In genomic region chr12:102814691-102815367, GRCh38 we compare ENCODE assay signal across 20 cellular contexts.
A peak's percentile ranks its signal among the peaks of the same experiment; 100 is the strongest.
DNase-seq lines count a peak whose midpoint lies in the region; ATAC-seq, FAIRE-seq and TF ChIP-seq lines count a peak whose summit lies in the region.
"Had no signal": no experiment of that assay in that cellular context is flagged by ENCODE, and none has a peak within 500 bp of the region (broad histone marks: within the 10 kb centered on the region; RNA-seq: fewer than 3 reads in every experiment).

No MANE protein-coding gene starts in this region.

- ATAC-seq in HepG2 (no peak), omental fat pad (ENCODE audit: low FRiP score) (peak; percentile 88), GM18511 (IDR thresholded peaks at IDR 0.05; ENCODE audit: unreplicated experiment) (no peak), GM18519 (IDR thresholded peaks at IDR 0.05; ENCODE audit: low FRiP score, unreplicated experiment) (no peak)

- POLR2A ChIA-PET in HepG2 (lab: Yijun Ruan, JAX): no interaction called here

- H3K36me3 ChIP-seq in liver (ENCODE audit: control insufficient read depth in 4 of 4, insufficient read depth in 3 of 4, low read depth in 1 of 4, low read length in 3 of 4): no peaks in the 10 kb centered on the region
- H3K36me3 ChIP-seq in HepG2 (replicated peaks in 1 of 2; ENCODE audit: control insufficient read depth in 1 of 2, insufficient read depth in 2 of 2, low read length in 2 of 2): no peaks in the 10 kb centered on the region
- no peaks in the 10 kb centered on the region for H3K36me3 ChIP-seq in testis (ENCODE audit: low read depth, missing control alignments)
- H3K36me3 ChIP-seq: BE2C, HAP-1 had no signal

- H3K9ac ChIP-seq in liver (ENCODE audit: low read depth in 1 of 2, low read length in 2 of 2): no peak overlapping the region
- H3K9ac ChIP-seq in HepG2 (ENCODE audit: insufficient read depth, low read depth, low read length): no peak overlapping the region

- in situ Hi-C loops in HepG2 (cut with HindIII; ENCODE audit: extremely low pct_ligation_motif_present, low pct_unique_long_range_greater_than_20kb): no loop called here

- BruUV-seq in HepG2 (replicated peaks; lab: Mats Ljungman, UMichigan): no TSS peak

- no peak overlapping the region for H2AFZ ChIP-seq in HepG2 (ENCODE audit: low read length)

- TF ChIP-seq CTCF in liver (IDR thresholded peaks at IDR 0.05; ENCODE audit: low read depth, low read length, missing input control): no peak
- TF ChIP-seq CTCF in HepG2 (CRISPR knock-in tag; IDR thresholded peaks at IDR 0.05): no peak
- TF ChIP-seq CTCF in omental fat pad (IDR thresholded peaks at IDR 0.05): no peak
- TF ChIP-seq CTCF in testis (IDR thresholded peaks at IDR 0.05): no peak

- H3K9me3 ChIP-seq in liver (ENCODE audit: control insufficient read depth in 4 of 4, low read length in 3 of 4) (no peaks in the 10 kb centered on the region), HepG2 (ENCODE audit: low read length) (no peaks in the 10 kb centered on the region), testis (no peaks in the 10 kb centered on the region)
- H3K9me3 ChIP-seq: BE2C, HAP-1 had no signal

- H3K4me3 ChIP-seq in liver (ENCODE audit: low read depth in 1 of 3, low read length in 3 of 3): no peak overlapping the region
- no peak overlapping the region for H3K4me3 ChIP-seq in HepG2 (replicated peaks in 1 of 3; ENCODE audit: insufficient read depth in 1 of 3, low read depth in 2 of 3, low read length in 3 of 3)
- no peak overlapping the region for H3K4me3 ChIP-seq in testis
- H3K4me3 ChIP-seq: HAP-1 had no signal

- no peak overlapping the region for H3K27ac ChIP-seq in liver (ENCODE audit: low read depth in 1 of 2, low read length in 2 of 2)
- no peak overlapping the region for H3K27ac ChIP-seq in HepG2 (ENCODE audit: extremely low read length, insufficient read depth, low read length)
- H3K27ac ChIP-seq in testis: peak overlapping the region in 1 of 2 donors; percentile 3
- H3K27ac ChIP-seq: C4-2B had no signal

- H4K20me1 ChIP-seq in HepG2 (ENCODE audit: insufficient read depth, low read length): no peaks in the 10 kb centered on the region

- WGBS in liver: 85% methylated on average over 2 of the region's 2 CpGs
- WGBS in HepG2 (ENCODE audit: low lambda C conversion rate): 28% methylated on average over 2 of the region's 2 CpGs
- WGBS in testis, 2 donors: 50 to 53% methylated on average over 2 of the region's 2 CpGs

- no peaks in the 10 kb centered on the region for H3K27me3 ChIP-seq in liver (ENCODE audit: control insufficient read depth in 4 of 4, insufficient read depth in 4 of 4, low read length in 3 of 4)
- no peaks in the 10 kb centered on the region for H3K27me3 ChIP-seq in HepG2 (ENCODE audit: control insufficient read depth in 1 of 2, insufficient read depth in 2 of 2, low read length in 2 of 2)
- no peaks in the 10 kb centered on the region for H3K27me3 ChIP-seq in testis

- intact Hi-C loops in HepG2 (cut with micrococcal nuclease; ENCODE audit: unreplicated experiment) (no loop called here), testis (cut with DNase I; ENCODE audit: low total_unique reads) (no loop called here)

- H3K4me1 ChIP-seq in liver (ENCODE audit: control insufficient read depth in 4 of 4, insufficient read depth in 4 of 4, low read length in 3 of 4): no peaks in the 10 kb centered on the region
- H3K4me1 ChIP-seq in HepG2 (ENCODE audit: insufficient read depth, low read length): no peaks in the 10 kb centered on the region
- H3K4me1 ChIP-seq in testis: peaks cover 4% of the 10 kb centered on the region
- H3K4me1 ChIP-seq: BE2C, HAP-1 had no signal

- TF ChIP-seq RAD21 in liver (IDR thresholded peaks at IDR 0.05): no peak
- no peak for TF ChIP-seq RAD21 in HepG2 (CRISPR knock-in tag; IDR thresholded peaks at IDR 0.05)

- H3K79me2 ChIP-seq in HepG2 (ENCODE audit: insufficient read depth, low read length): no peaks in the 10 kb centered on the region

- no peak for FAIRE-seq in HepG2 (lab: Jason Lieb, UNC)
- FAIRE-seq: D721Med, G401.6, GM12891, GM19239, HTR-8/SVneo had no signal

- TF ChIP-seq POLR2A in HepG2 (IDR thresholded peaks at IDR 0.05; ENCODE audit: insufficient read depth in 1 of 2, low read depth in 2 of 2, low read length in 2 of 2) (no peak), testis (IDR thresholded peaks at IDR 0.05) (no peak), erythroblast (IDR thresholded peaks at IDR 0.05; ENCODE audit: low read length) (no peak)

- H3K4me2 ChIP-seq in HepG2 (ENCODE audit: low read depth, low read length): no peak overlapping the region

- CTCF ChIA-PET in HepG2 (lab: Yijun Ruan, JAX; ENCODE audit: low intra/inter-chr PET ratio, low total read pairs): no interaction called here

- no peak for DNase-seq in HepG2 (ENCODE audit: low spot score)
- no peak for DNase-seq in omental fat pad (ENCODE audit: low spot score)
- DNase-seq in testis: peak; percentile 46
- DNase-seq in erythroblast (lab: John Stamatoyannopoulos, UW): no peak
- DNase-seq: BE2C; CD4-positive, alpha-beta memory T cell; DMS153; DMS79 treated with DMSO at 0.1 percent for 48 hours; EL; GOT3 had no signal

- TF ChIP-seq EP300 in HepG2 (IDR thresholded peaks at IDR 0.05; ENCODE audit: low read depth in 2 of 2, low read length in 2 of 2) (no peak), HepG2 (CRISPR knock-in tag; IDR thresholded peaks at IDR 0.05; ENCODE audit: borderline replicate concordance) (no peak)

TF ChIP-seq in liver, 16 proteins besides CTCF, POLR2A, EP300 and RAD21:
- TF ChIP-seq NR2F2 (IDR thresholded peaks at IDR 0.05): peak; percentile 40
- TF ChIP-seq MAX (IDR thresholded peaks at IDR 0.05): no peak

TF ChIP-seq in HepG2, 621 proteins besides CTCF, POLR2A, EP300 and RAD21:
- TF ChIP-seq ZSCAN25 (CRISPR knock-in tag; IDR thresholded peaks at IDR 0.05) (no peak), THRA (CRISPR knock-in tag; IDR thresholded peaks at IDR 0.05; ENCODE audit: borderline replicate concordance) (no peak), RNF2 (conservative IDR thresholded peaks at IDR 0.05; ENCODE audit: low read depth) (no peak), SRSF9 (IDR thresholded peaks at IDR 0.05; ENCODE audit: borderline replicate concordance, insufficient read depth, low read depth, low read length, poor library complexity, severe bottlenecking) (no peak), NR0B2 (CRISPR knock-in tag; IDR thresholded peaks at IDR 0.05) (no peak), POLR2AphosphoS5 (IDR thresholded peaks at IDR 0.05; ENCODE audit: low read depth, low read length) (no peak), ZNF512 (CRISPR knock-in tag; IDR thresholded peaks at IDR 0.05) (no peak), AGO2 (optimal IDR thresholded peaks at IDR 0.05; ENCODE audit: low read depth, low read length) (no peak), ZNF253 (CRISPR knock-in tag; IDR thresholded peaks at IDR 0.05; ENCODE audit: borderline replicate concordance) (no peak), STAG1 (CRISPR knock-in tag; IDR thresholded peaks at IDR 0.05) (no peak), RBM22 (optimal IDR thresholded peaks at IDR 0.05; ENCODE audit: low read length) (no peak)
